ENCODE assay signal across 18 cellular contexts in genomic region chr3:171260899-171261298, GRCh38.
DNase-seq lines count a peak whose midpoint lies in the region; ATAC-seq, FAIRE-seq and TF ChIP-seq lines count a peak whose summit lies in the region.
"Had no signal": no experiment of that assay in that cellular context is flagged by ENCODE, and none has a peak within 500 bp of the region (broad histone marks: within the 10 kb centered on the region; RNA-seq: fewer than 3 reads in every experiment).

No MANE protein-coding gene starts in this region.

- TF ChIP-seq CTCF in brain (conservative IDR thresholded peaks at IDR 0.05) = no peak

- peaks cover 94% of the 10 kb centered on the region for H3K4me1 Mint-ChIP-seq in brain

- peak overlapping the region in 1 of 5 experiments; percentile 9 for H3K4me3 Mint-ChIP-seq in brain
- H3K4me3 Mint-ChIP-seq: neural crest cell; stimulated activated naive B cell treated with anti-CD40 and anti-IgM and Interleukin-4, amounts not matched to agents 10 μg/mL and 1 μg/mL and 100 μg/mL, for 72 hours; WTC11 had no signal

- H3K9me3 Mint-ChIP-seq in brain = no peaks in the 10 kb centered on the region

- peak overlapping the region in 4 of 5 experiments; percentile 28 to 70 (median 51) for H3K27ac Mint-ChIP-seq in brain
- H3K27ac Mint-ChIP-seq: stimulated activated naive B cell treated with anti-CD40 and anti-IgM and Interleukin-4, amounts not matched to agents 10 μg/mL and 1 μg/mL and 100 μg/mL, for 72 hours; WTC11 had no signal

- H3K27ac ChIP-seq in layer of hippocampus (ENCODE audit: low read depth, low read length) = peak overlapping the region; percentile 16
- H3K27ac ChIP-seq: C4-2B, heart left ventricle, upper lobe of right lung had no signal

- no peaks in the 10 kb centered on the region for H3K27me3 Mint-ChIP-seq in brain
- H3K27me3 Mint-ChIP-seq: stimulated activated naive B cell treated with anti-CD40 and anti-IgM and Interleukin-4, amounts not matched to agents 10 μg/mL and 1 μg/mL and 100 μg/mL, for 72 hours had no signal

- H3K36me3 Mint-ChIP-seq in brain = no peaks in the 10 kb centered on the region
- H3K36me3 Mint-ChIP-seq: stimulated activated naive B cell treated with anti-CD40 and anti-IgM and Interleukin-4, amounts not matched to agents 10 μg/mL and 1 μg/mL and 100 μg/mL, for 72 hours; WTC11 had no signal

- DNase-seq in NOMO-1 treated with DMSO at 0.1 percent for 48 hours (lab: John Stamatoyannopoulos, UW; ENCODE audit: unreplicated experiment) (peak; percentile 33), NOMO-1 treated with dmso at 0.1 percent for 144 hours (lab: John Stamatoyannopoulos, UW; ENCODE audit: unreplicated experiment) (no peak), HT-29 (ENCODE audit: low spot score) (peak; percentile 77), frontal cortex (ENCODE audit: low spot score in 2 of 2) (no peak), NCI-H1092 (lab: John Stamatoyannopoulos, UW) (no peak)
- DNase-seq: activated effector memory CD4-positive, alpha-beta T cell treated with Interleukin-2 at 50 U/mL for 16 hours; DND-41; heart left ventricle; mesenchymal stem cell; stimulated activated naive B cell treated with anti-CD40 and anti-IgM and Interleukin-4, amounts not matched to agents 10 μg/mL and 1 μg/mL and 100 μg/mL, for 72 hours; upper lobe of right lung had no signal

- no peaks in the 10 kb centered on the region for H3K27me3 ChIP-seq in layer of hippocampus (ENCODE audit: control insufficient read depth, insufficient read depth, low read length)
- H3K27me3 ChIP-seq: heart left ventricle, upper lobe of right lung had no signal

- no peak for ATAC-seq in HG03457 (IDR thresholded peaks at IDR 0.05; ENCODE audit: unreplicated experiment)
- ATAC-seq: heart left ventricle, WTC11 had no signal

- FAIRE-seq in frontal cortex (lab: Jason Lieb, UNC) = no peak
- FAIRE-seq: A204.1 had no signal

Comparison
In these comparisons a context has a peak if more than half of its experiments do, and no peak if none do; other contexts are left out.
1. DNase-seq: peak in NOMO-1 treated with DMSO at 0.1 percent for 48 hours (single experiment) and HT-29 (single experiment); none in NOMO-1 treated with dmso at 0.1 percent for 144 hours (single experiment), frontal cortex (0 of 2) and NCI-H1092 (single experiment).